Comparison of ENCODE assay signal across 7 cellular contexts in genomic region chr16:50820225-50820624, GRCh38.
"Had no signal": no experiment of that assay in that cellular context is flagged by ENCODE, and none has a peak within 500 bp of the region (broad histone marks: within the 10 kb centered on the region; RNA-seq: fewer than 3 reads in every experiment).

No MANE protein-coding gene starts in this region.

- H3K4me1 Mint-ChIP-seq: IgD-negative memory B cell had no signal

- H2AFZ ChIP-seq: GM23338 had no signal

- ATAC-seq: GM23338, HepG2 had no signal

- H3K4me2 ChIP-seq: GM23338 had no signal

- H3K27ac Mint-ChIP-seq: GM23338, H9, HFFc6, IgD-negative memory B cell had no signal

- H3K4me3 Mint-ChIP-seq: GM23338, H9, HFFc6, IgD-negative memory B cell had no signal

- H3K4me3 ChIP-seq: GM23338 had no signal

- DNase-seq: H9, HCEC 1CT, HFFc6 had no signal

- H3K36me3 Mint-ChIP-seq: IgD-negative memory B cell had no signal

- H3K9me3 Mint-ChIP-seq: GM23338, H9, HFFc6 had no signal

- H3K27ac ChIP-seq: HL-60 had no signal
